Comparison of ENCODE assay signal across 8 cellular contexts in genomic region chr18:54224379-54225014, GRCh38. TPM values are rescaled to one million over a fixed set of nuclear protein-coding genes. Genes with fewer than 3 reads are reported as not detected.
DNase-seq lines count a peak whose midpoint lies in the region; ATAC-seq, FAIRE-seq and TF ChIP-seq lines count a peak whose summit lies in the region.

Gene MBD2 (minus strand): TSS chr18:54224669. CDS start chr18:54224559, 110 bp downstream.

- peak within 1 kb of the TSS; percentile 75 to 76 for H3K27ac ChIP-seq in kidney (ENCODE audit: low read depth in 2 of 2, low read length in 2 of 2)

- FAIRE-seq in kidney (lab: Jason Lieb, UNC): peak; percentile 29

- TF ChIP-seq CTCF in kidney (IDR thresholded peaks at IDR 0.05; ENCODE audit: borderline replicate concordance, extremely low read depth, insufficient read depth): no peak

- DNase-seq in AML-193 (lab: John Stamatoyannopoulos, UW): peak; percentile 87 to 89
- peak; percentile 88 for DNase-seq in NCI-H460 (ENCODE audit: extremely low read depth, low read depth)
- peak; percentile 89 for DNase-seq in activated CD4-positive, alpha-beta T cell treated with anti-CD3 and anti-CD28 coated beads for 1 hour
- DNase-seq in cerebellum (ENCODE audit: low spot score): peak; percentile 95
- peak; percentile 98 for DNase-seq in kidney
- peak; percentile 96 for DNase-seq in stimulated activated CD4-positive, alpha-beta T cell treated with anti-CD3 and anti-CD28 coated beads, Interleukin-15, amount 100 ng/mL, for 24 hours

- intact Hi-C loops in kidney (cut with DNase I): no loop called here

- peak; percentile 80 for ATAC-seq in GM19043 (IDR thresholded peaks at IDR 0.05; ENCODE audit: low read depth, unreplicated experiment)
- peak; percentile 72 for ATAC-seq in HG03378 (IDR thresholded peaks at IDR 0.05; ENCODE audit: unreplicated experiment)

- H3K4me1 ChIP-seq in kidney (ENCODE audit: control insufficient read depth in 1 of 2, insufficient read depth in 1 of 2, low read depth in 1 of 2, low read length in 2 of 2): peaks cover 9 to 15% of the 10 kb centered on the region in 2 donors

- peak within 1 kb of the TSS; percentile 25 to 67 for H3K9ac ChIP-seq in kidney (ENCODE audit: low read length in 2 of 2)

- peak within 1 kb of the TSS; percentile 72 to 83 for H3K4me3 ChIP-seq in kidney (ENCODE audit: low read length in 2 of 2)

- H3K9me3 ChIP-seq in kidney (ENCODE audit: control insufficient read depth in 1 of 2, low read length in 2 of 2): no peaks in the 10 kb centered on the region

- H3K36me3 ChIP-seq in kidney (ENCODE audit: control insufficient read depth in 1 of 2, insufficient read depth in 2 of 2, low read length in 2 of 2): no peaks in the 10 kb centered on the region

RNA-seq across cellular contexts. Expression of gene MBD2, which starts in this region (rescaled TPM):
- 30.9 and 32.5 TPM in 2 replicates for total RNA-seq in NCI-H460 (2014; rRNA removed; shearing (Covaris generic))
- 11.1 and 15.7 TPM in 2 replicates for polyA plus RNA-seq in NCI-H460 (2014; cell fraction: nucleus; rRNA removed)
- total RNA-seq in cerebellum: 19.7 TPM
- 123 TPM for total RNA-seq in kidney
- polyA plus RNA-seq in kidney (ENCODE audit: insufficient read depth, low read depth, low replicate concordance): 79.1 TPM

Comparison
In these comparisons a context has a peak if more than half of its experiments do, and no peak if none do; other contexts are left out.
1. Peak in every context shown above with its lines: DNase-seq, ATAC-seq, H3K4me3 ChIP-seq and H3K27ac ChIP-seq.